8 cellular contexts compared by ENCODE assay signal in genomic region chr14:77032854-77033621, GRCh38. TPM values are rescaled to one million over a fixed set of nuclear protein-coding genes. Genes with fewer than 3 reads are reported as not detected.
DNase-seq lines count a peak whose midpoint lies in the region; ATAC-seq and TF ChIP-seq lines count a peak whose summit lies in the region.

No MANE protein-coding gene starts in this region.

- 1 to 7% (median 2%) methylated on average over 41 to 50 of the region's 50 CpGs for WGBS in stomach, 5 donors

- H3K4me3 Mint-ChIP-seq in natural killer cell treated with Interleukin-12 subunit alpha and Interleukin-12 subunit beta and Interleukin-15 and Interleukin-18, amount 100 ng/mL, for 72 hours, result peak overlapping the region; percentile 90

- peak overlapping the region; percentile 98 to 100 (median 100) for H3K27ac ChIP-seq in stomach

- TF ChIP-seq POLR2A in GM18526 (IDR thresholded peaks at IDR 0.05; ENCODE audit: extremely low read depth, insufficient read length) (peak; percentile 44), stomach (IDR thresholded peaks at IDR 0.05) (peak in 2 of 4 donors; percentile 36 to 83)

- no peaks in the 10 kb centered on the region for H3K9me3 ChIP-seq in stomach

- no peaks in the 10 kb centered on the region for H3K27me3 ChIP-seq in stomach

- intact Hi-C loops in stomach (cut with DNase I; ENCODE audit: low total_unique reads), result no loop called here

- H3K4me3 ChIP-seq in stomach, result peak overlapping the region; percentile 40 to 57 (median 43)

- H3K4me1 ChIP-seq in stomach, result peaks cover 64 to 91% (median 82%) of the 10 kb centered on the region in 4 donors

- H3K27ac Mint-ChIP-seq in natural killer cell treated with Interleukin-12 subunit alpha and Interleukin-12 subunit beta and Interleukin-15 and Interleukin-18, amount 100 ng/mL, for 72 hours, result peak overlapping the region; percentile 94 to 96

- no peak for TF ChIP-seq CTCF in stomach (IDR thresholded peaks at IDR 0.05)

- peak; percentile 77 for TF ChIP-seq EP300 in stomach (IDR thresholded peaks at IDR 0.05)

- ATAC-seq in natural killer cell treated with Interleukin-12 subunit alpha and Interleukin-12 subunit beta and Interleukin-15 and Interleukin-18, amount 100 ng/mL, for 72 hours, result peak in 1 of 2 donors; percentile 72

- DNase-seq in A172 (ENCODE audit: low spot score) (peak; percentile 81), LHCN-M2 (ENCODE audit: low read depth) (peak; percentile 98), RPMI7951 (ENCODE audit: low read depth) (peak; percentile 98), fibroblast of peridontal ligament (ENCODE audit: extremely low read depth) (peak; percentile 99), stomach (peak; percentile 91)
- peak; percentile 65 for DNase-seq in activated T-helper 9 cell treated with anti-CD3 and anti-CD28 coated beads, Interleukin-2, amount 50 U/mL, for 16 hours (ENCODE audit: low read depth)
- DNase-seq in natural killer cell treated with Interleukin-12 subunit alpha and Interleukin-12 subunit beta and Interleukin-15 and Interleukin-18, amount 100 ng/mL, for 72 hours (ENCODE audit: low spot score), result peak; percentile 82

- H3K36me3 ChIP-seq in stomach, result no peaks in the 10 kb centered on the region

- peaks cover 59 to 68% of the 10 kb centered on the region in 2 donors for H3K4me1 Mint-ChIP-seq in natural killer cell treated with Interleukin-12 subunit alpha and Interleukin-12 subunit beta and Interleukin-15 and Interleukin-18, amount 100 ng/mL, for 72 hours (ENCODE audit: low read depth in 2 of 2)

- H3K27me3 Mint-ChIP-seq in natural killer cell treated with Interleukin-12 subunit alpha and Interleukin-12 subunit beta and Interleukin-15 and Interleukin-18, amount 100 ng/mL, for 72 hours, result no peaks in the 10 kb centered on the region

- no peaks in the 10 kb centered on the region for H3K36me3 Mint-ChIP-seq in natural killer cell treated with Interleukin-12 subunit alpha and Interleukin-12 subunit beta and Interleukin-15 and Interleukin-18, amount 100 ng/mL, for 72 hours

- H3K9me3 Mint-ChIP-seq in natural killer cell treated with Interleukin-12 subunit alpha and Interleukin-12 subunit beta and Interleukin-15 and Interleukin-18, amount 100 ng/mL, for 72 hours, result no peaks in the 10 kb centered on the region

RNA-seq across cellular contexts. Expression of gene IRF2BPL, which starts 4.5 kb away (rescaled TPM):
- 20.8 and 24.7 TPM in 2 replicates for total RNA-seq in A172 (2014; rRNA removed; shearing (Covaris generic))
- total RNA-seq in LHCN-M2 (2014; rRNA removed) (49.7 and 56.7 TPM in 2 replicates), stomach (10 to 100 TPM in 4 of 5 donors, 1 to 10 TPM in 1; 5.3 to 43.6 (median 28.4) TPM)
- 16.9 TPM for polyA plus RNA-seq in LHCN-M2 (2012)
- 16.6 and 23.2 TPM in 2 replicates for total RNA-seq in RPMI7951 (2014; rRNA removed; shearing (Covaris generic))
- 10 to 100 TPM; 18.0 to 28.9 TPM for total RNA-seq in natural killer cell treated with Interleukin-12 subunit alpha and Interleukin-12 subunit beta and Interleukin-15 and Interleukin-18, amount 100 ng/mL, for 72 hours
- polyA plus RNA-seq in stomach, result 10 to 100 TPM in 2 of 3 donors, 1 to 10 TPM in 1; 8.5 to 17.7 (median 10.5) TPM
